17 cellular contexts compared by ENCODE assay signal in the genomic region with DNA sequence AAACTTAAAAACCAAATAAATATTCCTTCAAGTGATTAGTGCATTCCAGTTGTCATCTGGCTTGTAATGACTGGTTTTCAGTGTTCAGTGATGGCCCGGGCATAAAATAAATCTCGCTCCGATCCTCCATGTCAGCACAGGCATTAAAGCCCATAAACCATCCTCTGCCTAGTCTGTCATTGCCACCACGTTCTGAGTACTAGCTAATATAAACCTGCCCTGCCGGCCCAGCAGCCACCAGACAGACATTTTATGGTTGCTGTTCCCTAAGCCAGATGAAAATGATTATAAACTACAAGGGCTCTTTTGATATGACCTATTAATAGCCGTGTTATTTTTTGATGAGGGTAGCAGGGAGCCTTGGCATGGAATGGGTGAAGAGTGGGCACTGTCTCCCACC.
"Had no signal": no experiment of that assay in that cellular context is flagged by ENCODE, and none has a peak within 500 bp of the region (broad histone marks: within the 10 kb centered on the region; RNA-seq: fewer than 3 reads in every experiment).

No MANE protein-coding gene starts in this region.

- H3K36me3 ChIP-seq: adrenal gland, left lung, neutrophil, sigmoid colon, upper lobe of right lung had no signal

- H3K9me3 ChIP-seq: adrenal gland, body of pancreas, neutrophil, SK-N-SH, upper lobe of right lung had no signal

- H3K4me3 ChIP-seq: adrenal gland, body of pancreas, left lung, sigmoid colon, upper lobe of right lung had no signal

- H3K4me1 ChIP-seq: adrenal gland, body of pancreas had no signal

- H3K27me3 ChIP-seq: adrenal gland, body of pancreas, left lung, neutrophil, sigmoid colon, upper lobe of right lung had no signal

- DNase-seq: activated B cell treated with CpG ODN at 0.5 μM for 24 hours; activated CD4-positive, alpha-beta T cell treated with anti-CD3 and anti-CD28 coated beads, Interleukin-2, amount 10 ng/mL, durations not matched to agents 7 days and 5 days; activated naive CD4-positive, alpha-beta T cell treated with anti-CD3 and anti-CD28 coated beads, Interleukin-2, amount 50 U/mL, for 16 hours; activated T-cell treated with anti-CD3 and anti-CD28 coated beads for 4 hours; body of pancreas; endodermal cell; erythroblast; glutamatergic neuron; left lung; naive B cell; sigmoid colon; SK-N-SH; stimulated activated CD4-positive, alpha-beta T cell treated with anti-CD3 and anti-CD28 coated beads, Interleukin-2, amount 100 ng/mL, for 48 hours; stimulated activated naive CD4-positive, alpha-beta T cell treated with Interleukin-2 at 50 U/mL for 16 hours; upper lobe of right lung had no signal

- H3K4me1 Mint-ChIP-seq: activated B cell treated with CpG ODN at 0.5 μM for 24 hours; activated CD4-positive, alpha-beta T cell treated with anti-CD3 and anti-CD28 coated beads, Interleukin-2, amount 10 ng/mL, durations not matched to agents 7 days and 5 days; endodermal cell; naive B cell had no signal

- H3K27ac Mint-ChIP-seq: activated B cell treated with CpG ODN at 0.5 μM for 24 hours; activated CD4-positive, alpha-beta T cell treated with anti-CD3 and anti-CD28 coated beads, Interleukin-2, amount 10 ng/mL, durations not matched to agents 7 days and 5 days; endodermal cell; naive B cell had no signal

- H3K4me3 Mint-ChIP-seq: activated B cell treated with CpG ODN at 0.5 μM for 24 hours; activated CD4-positive, alpha-beta T cell treated with anti-CD3 and anti-CD28 coated beads, Interleukin-2, amount 10 ng/mL, durations not matched to agents 7 days and 5 days; endodermal cell; naive B cell had no signal

- ATAC-seq: body of pancreas, left lung had no signal

- H3K27ac ChIP-seq: adrenal gland, body of pancreas, left lung, neutrophil, upper lobe of right lung had no signal
